ENCODE assay signal across 1 cellular context in the genomic region with DNA sequence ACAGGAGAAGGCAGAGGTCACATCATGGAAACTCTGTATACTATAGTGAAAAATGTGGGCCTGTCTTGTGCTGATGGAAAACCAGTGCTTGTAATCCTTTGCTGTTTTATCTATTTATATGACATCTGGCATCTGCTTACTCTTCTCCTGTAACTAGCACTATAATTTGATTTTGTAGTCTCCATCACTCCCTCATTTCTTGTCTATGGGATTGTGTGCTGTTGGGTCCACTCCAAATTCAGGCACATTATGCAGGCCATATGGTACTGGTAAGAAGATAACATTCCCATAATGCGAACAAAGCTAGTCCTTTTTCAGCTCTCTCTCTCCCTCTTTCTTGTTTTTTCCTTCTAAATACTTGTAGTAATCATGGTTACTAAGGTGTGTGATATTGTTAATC.
A peak's percentile ranks its signal among the peaks of the same experiment; 100 is the strongest.
TF ChIP-seq lines count a peak whose summit lies in the region.

No MANE protein-coding gene starts in this region.

TF ChIP-seq in SK-N-SH treated with all-trans-retinoic acid at 6 μM for 48 hours, 23 proteins besides CTCF, POLR2A, EP300 and RAD21 (continued from another document):
- TF ChIP-seq, protein P1, sequence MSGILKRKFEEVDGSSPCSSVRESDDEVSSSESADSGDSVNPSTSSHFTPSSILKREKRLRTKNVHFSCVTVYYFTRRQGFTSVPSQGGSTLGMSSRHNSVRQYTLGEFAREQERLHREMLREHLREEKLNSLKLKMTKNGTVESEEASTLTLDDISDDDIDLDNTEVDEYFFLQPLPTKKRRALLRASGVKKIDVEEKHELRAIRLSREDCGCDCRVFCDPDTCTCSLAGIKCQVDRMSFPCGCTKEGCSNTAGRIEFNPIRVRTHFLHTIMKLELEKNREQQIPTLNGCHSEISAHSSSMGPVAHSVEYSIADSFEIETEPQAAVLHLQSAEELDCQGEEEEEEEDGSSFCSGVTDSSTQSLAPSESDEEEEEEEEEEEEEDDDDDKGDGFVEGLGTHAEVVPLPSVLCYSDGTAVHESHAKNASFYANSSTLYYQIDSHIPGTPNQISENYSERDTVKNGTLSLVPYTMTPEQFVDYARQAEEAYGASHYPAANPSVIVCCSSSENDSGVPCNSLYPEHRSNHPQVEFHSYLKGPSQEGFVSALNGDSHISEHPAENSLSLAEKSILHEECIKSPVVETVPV (CRISPR knock-in tag; IDR thresholded peaks at IDR 0.05), result no peak
- TF ChIP-seq TCF4 (CRISPR knock-in tag; IDR thresholded peaks at IDR 0.05; ENCODE audit: borderline replicate concordance), result peak; percentile 97
